In genomic region chr5:179668404-179668803, GRCh38 we compare ENCODE assay signal across 8 cellular contexts. TPM values are rescaled to one million over a fixed set of nuclear protein-coding genes. Genes with fewer than 3 reads are reported as not detected.
DNase-seq lines count a peak whose midpoint lies in the region; FAIRE-seq and TF ChIP-seq lines count a peak whose summit lies in the region.

No MANE protein-coding gene starts in this region.

- H3K4me3 ChIP-seq in SJCRH30 (no peak overlapping the region), brain microvascular endothelial cell (ENCODE audit: low read depth, low read length) (no peak overlapping the region), testis (no peak overlapping the region), vagina (no peak overlapping the region)

- no peaks in the 10 kb centered on the region for H3K27me3 ChIP-seq in SJCRH30
- H3K27me3 ChIP-seq in brain microvascular endothelial cell (replicated peaks), result no peaks in the 10 kb centered on the region
- H3K27me3 ChIP-seq in testis, result no peaks in the 10 kb centered on the region
- no peaks in the 10 kb centered on the region for H3K27me3 ChIP-seq in vagina

- in situ Hi-C loops in brain microvascular endothelial cell (cut with HindIII; ENCODE audit: low pct_ligation_motif_present, low sequenced_read_pairs), result no loop called here

- intact Hi-C loops in testis (cut with DNase I; ENCODE audit: low total_unique reads), result no loop called here
- intact Hi-C loops in vagina (cut with DNase I), result no loop called here

- TF ChIP-seq POLR2A in testis (IDR thresholded peaks at IDR 0.05) (no peak), vagina (IDR thresholded peaks at IDR 0.05) (no peak)

- H3K4me1 ChIP-seq in SJCRH30 (no peaks in the 10 kb centered on the region), testis (no peaks in the 10 kb centered on the region), vagina (no peaks in the 10 kb centered on the region)

- H3K36me3 ChIP-seq in SJCRH30 (no peaks in the 10 kb centered on the region; the same call in 1 of the 2 replicates), brain microvascular endothelial cell (replicated peaks) (no peaks in the 10 kb centered on the region), testis (ENCODE audit: low read depth, missing control alignments) (no peaks in the 10 kb centered on the region), vagina (no peaks in the 10 kb centered on the region)

- no peak for FAIRE-seq in D721Med (lab: Jason Lieb, UNC)

- no peak for DNase-seq in D721Med (ENCODE audit: insufficient read length, low spot score)
- DNase-seq in HCEC 1CT, result peak; percentile 54
- peak; percentile 16 to 56 for DNase-seq in SJCRH30
- DNase-seq in brain microvascular endothelial cell, result peak; percentile 62
- DNase-seq in kidney tubule cell (ENCODE audit: low spot score), result peak; percentile 41
- DNase-seq in testis, result peak; percentile 54
- DNase-seq in NCI-H2029 (lab: John Stamatoyannopoulos, UW), result no peak
- no peak for DNase-seq in vagina (ENCODE audit: extremely low spot score in 2 of 2)

- peak; percentile 40 for TF ChIP-seq CTCF in D721Med (IDR thresholded peaks at IDR 0.05; ENCODE audit: insufficient read depth, missing control alignments)
- TF ChIP-seq CTCF in brain microvascular endothelial cell (IDR thresholded peaks at IDR 0.05; ENCODE audit: low read depth, low read length, missing control alignments), result peak; percentile 98
- TF ChIP-seq CTCF in testis (IDR thresholded peaks at IDR 0.05), result peak in 2 of 3 experiments; percentile 37 to 50
- TF ChIP-seq CTCF in vagina (IDR thresholded peaks at IDR 0.05), result peak in 1 of 3 experiments; percentile 9

- H3K9me3 ChIP-seq in SJCRH30 (replicated peaks), result no peaks in the 10 kb centered on the region
- no peaks in the 10 kb centered on the region for H3K9me3 ChIP-seq in testis
- no peaks in the 10 kb centered on the region for H3K9me3 ChIP-seq in vagina

- H3K27ac ChIP-seq in SJCRH30 (no peak overlapping the region), brain microvascular endothelial cell (no peak overlapping the region), testis (no peak overlapping the region), vagina (no peak overlapping the region)

- WGBS in testis, 2 donors, result 62 to 66% methylated on average over 7 of the region's 7 CpGs

RNA-seq across cellular contexts. Expression of gene CBY3, which starts 12.4 kb away (rescaled TPM):
- not detected in 2 replicates for total RNA-seq in SJCRH30 (2014; rRNA removed; shearing (Covaris generic))
- total RNA-seq in testis, result 10 to 100 TPM in 1 of 2 donors, 1 to 10 TPM in 1; 6.4 to 12.8 TPM
- polyA plus RNA-seq in testis (ENCODE audit: insufficient read depth, low read depth, low replicate concordance), result 7.8 TPM
- total RNA-seq in vagina, result not detected

RNA-seq across cellular contexts. Expression of gene CANX, which starts 30.4 kb away (rescaled TPM):
- 453 and 506 TPM in 2 replicates for total RNA-seq in SJCRH30 (2014; rRNA removed; shearing (Covaris generic))
- total RNA-seq in testis (100 to 1,000 TPM; 296 to 351 TPM), vagina (208 TPM)
- polyA plus RNA-seq in testis (ENCODE audit: insufficient read depth, low read depth, low replicate concordance), result 462 TPM

RNA-seq across cellular contexts. Expression of gene HNRNPH1, which starts 44.9 kb away (rescaled TPM):
- total RNA-seq in SJCRH30 (2014; rRNA removed; shearing (Covaris generic)), result 828 and 1,009 TPM in 2 replicates
- total RNA-seq in testis (100 to 1,000 TPM; 626 to 636 TPM), vagina (483 TPM)
- 395 TPM for polyA plus RNA-seq in testis (ENCODE audit: insufficient read depth, low read depth, low replicate concordance)

Comparison
In these comparisons a context has a peak if more than half of its experiments do, and no peak if none do; other contexts are left out.
1. DNase-seq: peak in HCEC 1CT (single experiment), SJCRH30 (2 of 2), brain microvascular endothelial cell (single experiment), kidney tubule cell (single experiment) and testis (single experiment); none in D721Med (single experiment), NCI-H2029 (single experiment) and vagina (0 of 2).